In the genomic region with DNA sequence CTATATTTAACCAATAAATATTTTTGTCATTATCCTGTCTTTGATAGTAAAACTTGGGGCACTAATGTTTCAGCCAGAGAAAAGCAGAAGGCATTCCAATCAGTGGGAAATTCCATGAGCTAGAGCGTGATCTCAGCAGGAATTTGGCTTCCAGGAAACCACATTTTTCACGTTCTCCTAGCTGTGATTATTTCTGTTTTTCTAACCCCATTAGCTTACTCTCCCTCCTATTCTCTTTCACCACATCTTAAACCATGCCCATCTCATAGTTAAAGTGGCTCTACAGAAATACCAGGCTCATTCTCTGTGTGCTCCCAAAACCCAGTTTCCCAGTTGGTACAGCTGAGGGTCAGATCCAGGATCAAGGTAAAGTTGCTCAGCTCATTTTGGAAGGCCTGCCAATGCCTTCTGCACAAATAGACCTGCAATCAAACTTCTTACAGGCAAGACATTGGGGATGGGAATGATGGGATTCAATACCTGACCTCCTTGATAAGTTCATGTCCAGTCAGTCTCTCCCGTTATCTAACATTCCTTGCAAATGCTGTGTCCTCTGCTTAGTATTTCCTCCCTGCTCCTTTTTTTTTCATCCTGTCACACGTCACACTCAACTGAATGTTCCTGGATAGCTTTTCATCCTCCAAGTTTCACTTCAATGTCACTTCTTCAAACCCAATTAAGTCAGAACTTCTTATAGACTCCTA, we compare ENCODE assay signal across 14 cellular contexts. TPM values are rescaled to one million over a fixed set of nuclear protein-coding genes. Genes with fewer than 3 reads are reported as not detected.
DNase-seq lines count a peak whose midpoint lies in the region; ATAC-seq and TF ChIP-seq lines count a peak whose summit lies in the region.
"Had no signal": no experiment of that assay in that cellular context is flagged by ENCODE, and none has a peak within 500 bp of the region (broad histone marks: within the 10 kb centered on the region; RNA-seq: fewer than 3 reads in every experiment).

No MANE protein-coding gene starts in this region.

- H3K4me1 ChIP-seq in right atrium auricular region: peaks cover 0 to 16% of the 10 kb centered on the region in 2 donors
- H3K4me1 ChIP-seq in skeletal muscle satellite cell (ENCODE audit: control insufficient read depth, insufficient read depth, low read length): no peaks in the 10 kb centered on the region
- H3K4me1 ChIP-seq in spleen: no peaks in the 10 kb centered on the region
- peaks cover 2% of the 10 kb centered on the region for H3K4me1 ChIP-seq in ovary (ENCODE audit: insufficient read depth)

- no peak for TF ChIP-seq EP300 in ovary (IDR thresholded peaks at IDR 0.05)

- intact Hi-C loops in spleen (cut with DNase I; ENCODE audit: low total_unique reads): no loop called here
- intact Hi-C loops in ovary (cut with DNase I): no loop called here

- in situ Hi-C loops in brain microvascular endothelial cell (cut with HindIII; ENCODE audit: low pct_ligation_motif_present, low sequenced_read_pairs): no loop called here

- TF ChIP-seq POLR2A in spleen (IDR thresholded peaks at IDR 0.05): no peak
- TF ChIP-seq POLR2A in ovary (IDR thresholded peaks at IDR 0.05): no peak

- H3K4me2 ChIP-seq in skeletal muscle satellite cell (ENCODE audit: low read length): peak overlapping the region; percentile 16

- WGBS in spleen, 5 donors: 50 to 62% (median 56%) methylated on average over 4 of the region's 4 CpGs
- 35 to 41% (median 39%) methylated on average over 4 of the region's 4 CpGs for WGBS in ovary, 3 donors

- H3K36me3 ChIP-seq in brain microvascular endothelial cell (replicated peaks) (no peaks in the 10 kb centered on the region), right atrium auricular region (peaks cover 26% of the 10 kb centered on the region), skeletal muscle satellite cell (ENCODE audit: insufficient read depth, low read length) (no peaks in the 10 kb centered on the region), spleen (no peaks in the 10 kb centered on the region), ovary (no peaks in the 10 kb centered on the region)
- H3K36me3 ChIP-seq: neutrophil had no signal

- H3K9ac ChIP-seq in skeletal muscle satellite cell (ENCODE audit: low read depth, low read length): no peak overlapping the region

- TF ChIP-seq CTCF in brain microvascular endothelial cell (IDR thresholded peaks at IDR 0.05; ENCODE audit: low read depth, low read length, missing control alignments) (no peak), right atrium auricular region (IDR thresholded peaks at IDR 0.05) (no peak), spleen (IDR thresholded peaks at IDR 0.05 in 8 of 11, conservative IDR thresholded peaks at IDR 0.05 in 3 of 11) (no peak), ovary (IDR thresholded peaks at IDR 0.05) (no peak)

- H3K4me3 ChIP-seq in brain microvascular endothelial cell (ENCODE audit: low read depth, low read length) (no peak overlapping the region), right atrium auricular region (no peak overlapping the region), skeletal muscle satellite cell (ENCODE audit: low read length) (no peak overlapping the region), spleen (no peak overlapping the region), ovary (no peak overlapping the region)
- H3K4me3 ChIP-seq: dorsolateral prefrontal cortex had no signal

- no peak for ATAC-seq in HG02885 (IDR thresholded peaks at IDR 0.05; ENCODE audit: poor library complexity, unreplicated experiment)
- ATAC-seq: activated CD4-positive, alpha-beta T cell treated with anti-CD3 and anti-CD28 coated beads for 36 hours had no signal

- H3K9me3 ChIP-seq in right atrium auricular region (no peaks in the 10 kb centered on the region), skeletal muscle satellite cell (replicated peaks; ENCODE audit: low read length) (no peaks in the 10 kb centered on the region), spleen (no peaks in the 10 kb centered on the region), ovary (no peaks in the 10 kb centered on the region)
- H3K9me3 ChIP-seq: neutrophil had no signal

- H3K27ac ChIP-seq in brain microvascular endothelial cell (peak overlapping the region; percentile 86), right atrium auricular region (peak overlapping the region; percentile 28 to 55), spleen (peak overlapping the region in 4 of 8 donors; percentile 41 to 61 (median 48)), ovary (no peak overlapping the region)
- H3K27ac ChIP-seq: dorsolateral prefrontal cortex, neutrophil had no signal

- H3K27me3 ChIP-seq in brain microvascular endothelial cell (replicated peaks): no peaks in the 10 kb centered on the region
- no peaks in the 10 kb centered on the region for H3K27me3 ChIP-seq in right atrium auricular region
- peaks cover 22% of the 10 kb centered on the region for H3K27me3 ChIP-seq in skeletal muscle satellite cell (ENCODE audit: control insufficient read depth, insufficient read depth, low read length)
- peaks cover 0 to 4% (median 0%) of the 10 kb centered on the region in 7 donors for H3K27me3 ChIP-seq in spleen (replicated peaks in 1 of 7)
- no peaks in the 10 kb centered on the region for H3K27me3 ChIP-seq in ovary
- H3K27me3 ChIP-seq: dorsolateral prefrontal cortex had no signal

- DNase-seq in HCEC 1CT (peak; percentile 3), brain microvascular endothelial cell (peak; percentile 73), right atrium auricular region (ENCODE audit: low spot score) (no peak), spleen (no peak), ovary (no peak)
- no peak for DNase-seq in activated CD4-positive, alpha-beta T cell treated with anti-CD3 and anti-CD28 coated beads for 48 hours
- DNase-seq: activated CD4-positive, alpha-beta T cell treated with anti-CD3 and anti-CD28 coated beads for 36 hours; activated effector memory CD4-positive, alpha-beta T cell treated with Interleukin-2 at 50 U/mL for 16 hours; dorsolateral prefrontal cortex; MM.1S; NCI-H69 had no signal

RNA-seq across cellular contexts. Expression of a gene that starts 33.1 kb away (rescaled TPM):
- total RNA-seq in right atrium auricular region: 10 to 100 TPM; 45.6 to 47.3 TPM
- total RNA-seq in skeletal muscle satellite cell (2012; rRNA removed): 108 and 116 TPM in 2 replicates
- 100 to 1,000 TPM in 2 of 7 donors, 10 to 100 TPM in 5; 84.2 to 111 (median 93.1) TPM for total RNA-seq in spleen
- 10 to 100 TPM; 19.9 to 22.8 (median 21.9) TPM for polyA plus RNA-seq in spleen
- total RNA-seq in ovary: 10 to 100 TPM; 48.9 to 88.0 (median 72.8) TPM
- 10 to 100 TPM; 46.1 to 61.6 TPM for polyA plus RNA-seq in ovary

Comparison
In these comparisons a context has a peak if more than half of its experiments do, and no peak if none do; other contexts are left out.
1. DNase-seq: peak in HCEC 1CT (single experiment) and brain microvascular endothelial cell (single experiment); none in right atrium auricular region (single experiment), spleen (single experiment), activated CD4-positive, alpha-beta T cell treated with anti-CD3 and anti-CD28 coated beads for 48 hours (single experiment) and ovary (0 of 5).
2. H3K27ac ChIP-seq: peak in brain microvascular endothelial cell (single experiment) and right atrium auricular region (2 of 2); none in ovary (0 of 2).